Comparison of ENCODE assay signal across 10 cellular contexts in genomic region chr9:133118568-133118967, GRCh38. TPM values are rescaled to one million over a fixed set of nuclear protein-coding genes. Genes with fewer than 3 reads are reported as not detected.
DNase-seq lines count a peak whose midpoint lies in the region; ATAC-seq and TF ChIP-seq lines count a peak whose summit lies in the region.
"Had no signal": no experiment of that assay in that cellular context is flagged by ENCODE, and none has a peak within 500 bp of the region (broad histone marks: within the 10 kb centered on the region; RNA-seq: fewer than 3 reads in every experiment).

No MANE protein-coding gene starts in this region.

- no peak for TF ChIP-seq EP300 in upper lobe of left lung (IDR thresholded peaks at IDR 0.05)

- intact Hi-C loops in dorsolateral prefrontal cortex (cut with DNase I) = loop anchor here in 1 of 2 donors (10.0 kb wide), 1 partner anchor 366 kb away; no protein-coding TSS in a partner anchor

- H3K27me3 Mint-ChIP-seq in activated naive CD4-positive, alpha-beta T cell treated with anti-CD3 and anti-CD28 coated beads, Interleukin-2, amount 10 ng/mL, durations not matched to agents 7 days and 5 days = no peaks in the 10 kb centered on the region
- H3K27me3 Mint-ChIP-seq in naive thymus-derived CD8-positive, alpha-beta T cell = no peaks in the 10 kb centered on the region

- POLR2A ChIA-PET in naive thymus-derived CD8-positive, alpha-beta T cell (lab: Charles Lee) = interaction anchor here (1.0 to 7.4 kb wide), 7 partner anchors 9 to 88 kb away, joined by 3 to 54 read pairs (median 4); partner anchors contain the start of gene GTF3C5

- H3K27ac Mint-ChIP-seq in activated naive CD4-positive, alpha-beta T cell treated with anti-CD3 and anti-CD28 coated beads, Interleukin-2, amount 10 ng/mL, durations not matched to agents 7 days and 5 days = peak overlapping the region; percentile 49
- peak overlapping the region in 7 of 10 donors; percentile 53 to 84 (median 63) for H3K27ac Mint-ChIP-seq in naive thymus-derived CD8-positive, alpha-beta T cell

- ATAC-seq in naive thymus-derived CD8-positive, alpha-beta T cell = no peak
- ATAC-seq in upper lobe of left lung (ENCODE audit: low FRiP score in 2 of 2) = no peak
- no peak for ATAC-seq in GM18873 (IDR thresholded peaks at IDR 0.05; ENCODE audit: low FRiP score, unreplicated experiment)

- TF ChIP-seq POLR2A in upper lobe of left lung (IDR thresholded peaks at IDR 0.05) = no peak

- DNase-seq in activated naive CD4-positive, alpha-beta T cell treated with anti-CD3 and anti-CD28 coated beads, Interleukin-2, amount 10 ng/mL, durations not matched to agents 7 days and 5 days = no peak
- no peak for DNase-seq in activated naive CD4-positive, alpha-beta T cell treated with anti-CD3 and anti-CD28 coated beads, Interleukin-2, amount 50 U/mL, for 16 hours
- no peak for DNase-seq in dorsolateral prefrontal cortex
- no peak for DNase-seq in naive thymus-derived CD8-positive, alpha-beta T cell
- DNase-seq in upper lobe of left lung = no peak
- DNase-seq in stimulated activated CD4-positive, alpha-beta T cell treated with anti-CD3 and anti-CD28 coated beads, Interleukin-1b, Interleukin-23, amount 100 ng/mL, for 48 hours = no peak
- DNase-seq in COR-L47 (lab: John Stamatoyannopoulos, UW) = no peak
- DNase-seq: NCI-H774; stimulated activated CD4-positive, alpha-beta T cell treated with anti-CD3 and anti-CD28 coated beads, Interleukin-2, amount 100 ng/mL, for 24 hours had no signal

- no peaks in the 10 kb centered on the region for H3K9me3 ChIP-seq in upper lobe of left lung

- WGBS in upper lobe of left lung, 2 donors = 60 to 69% methylated on average over 1 to 3 of the region's 3 CpGs

- H3K27ac ChIP-seq in dorsolateral prefrontal cortex (peak overlapping the region; percentile 52 to 100 (median 98)), upper lobe of left lung (peak overlapping the region; percentile 92 to 96 (median 94))

- TF ChIP-seq CTCF in dorsolateral prefrontal cortex (IDR thresholded peaks at IDR 0.05 in 54 of 56, conservative IDR thresholded peaks at IDR 0.05 in 2 of 56; ENCODE audit: low read depth in 1 of 56, partially characterized antibody in 56 of 56) (peak in 1 of 56 donors; percentile 0), upper lobe of left lung (IDR thresholded peaks at IDR 0.05) (no peak)

- H3K4me3 ChIP-seq in dorsolateral prefrontal cortex (peak overlapping the region; percentile 21 to 98 (median 89)), upper lobe of left lung (peak overlapping the region in 2 of 4 donors; percentile 83 to 88)

- peaks cover 79% of the 10 kb centered on the region for H3K4me1 Mint-ChIP-seq in activated naive CD4-positive, alpha-beta T cell treated with anti-CD3 and anti-CD28 coated beads, Interleukin-2, amount 10 ng/mL, durations not matched to agents 7 days and 5 days
- H3K4me1 Mint-ChIP-seq in naive thymus-derived CD8-positive, alpha-beta T cell = peaks cover 22 to 71% (median 63%) of the 10 kb centered on the region in 4 donors

- CTCF ChIA-PET in activated naive CD4-positive, alpha-beta T cell treated with anti-CD3 and anti-CD28 coated beads, Interleukin-2, amount 10 ng/mL, durations not matched to agents 7 days and 5 days (lab: Charles Lee) = interaction anchor here (1.0 to 23.0 kb wide), 4 partner anchors 11 to 29 kb away, joined by 3 to 357 read pairs (median 4); no protein-coding TSS in a partner anchor

- no peaks in the 10 kb centered on the region for H3K36me3 ChIP-seq in upper lobe of left lung

- peaks cover 90 to 95% (median 91%) of the 10 kb centered on the region in 4 donors for H3K4me1 ChIP-seq in upper lobe of left lung

- H3K4me3 Mint-ChIP-seq in activated naive CD4-positive, alpha-beta T cell treated with anti-CD3 and anti-CD28 coated beads, Interleukin-2, amount 10 ng/mL, durations not matched to agents 7 days and 5 days = no peak overlapping the region
- peak overlapping the region in 9 of 10 donors; percentile 6 to 73 (median 60) for H3K4me3 Mint-ChIP-seq in naive thymus-derived CD8-positive, alpha-beta T cell

- H3K36me3 Mint-ChIP-seq in activated naive CD4-positive, alpha-beta T cell treated with anti-CD3 and anti-CD28 coated beads, Interleukin-2, amount 10 ng/mL, durations not matched to agents 7 days and 5 days = peaks cover 3% of the 10 kb centered on the region
- H3K36me3 Mint-ChIP-seq in naive thymus-derived CD8-positive, alpha-beta T cell = no peaks in the 10 kb centered on the region

- H3K9me3 Mint-ChIP-seq in activated naive CD4-positive, alpha-beta T cell treated with anti-CD3 and anti-CD28 coated beads, Interleukin-2, amount 10 ng/mL, durations not matched to agents 7 days and 5 days = no peaks in the 10 kb centered on the region
- no peaks in the 10 kb centered on the region for H3K9me3 Mint-ChIP-seq in naive thymus-derived CD8-positive, alpha-beta T cell

- H3K27me3 ChIP-seq in dorsolateral prefrontal cortex = no peaks in the 10 kb centered on the region
- no peaks in the 10 kb centered on the region for H3K27me3 ChIP-seq in upper lobe of left lung

RNA-seq across cellular contexts. Expression of gene RALGDS, which starts 2.5 kb away (rescaled TPM):
- 100 to 1,000 TPM in 109 of 120 experiments, 10 to 100 TPM in 11; 72.2 to 415 (median 142) TPM for total RNA-seq in dorsolateral prefrontal cortex
- total RNA-seq in naive thymus-derived CD8-positive, alpha-beta T cell = 10 to 100 TPM; 93.7 to 99.9 TPM
- polyA plus RNA-seq in naive thymus-derived CD8-positive, alpha-beta T cell = 10 to 100 TPM; 14.1 to 35.5 (median 29.4) TPM
- 100 to 1,000 TPM in 3 of 6 donors, 10 to 100 TPM in 3; 57.1 to 117 (median 88.9) TPM for total RNA-seq in upper lobe of left lung

RNA-seq across cellular contexts. Expression of gene GBGT1, which starts 45.1 kb away (rescaled TPM):
- 10 to 100 TPM in 109 of 120 experiments, 1 to 10 TPM in 11; 5.8 to 27.4 (median 13.8) TPM for total RNA-seq in dorsolateral prefrontal cortex
- total RNA-seq in naive thymus-derived CD8-positive, alpha-beta T cell = 1 to 10 TPM; 4.1 to 4.9 TPM
- not detected for polyA plus RNA-seq in naive thymus-derived CD8-positive, alpha-beta T cell
- 10 to 100 TPM in 5 of 6 donors, 1 to 10 TPM in 1; 9.1 to 71.2 (median 36.0) TPM for total RNA-seq in upper lobe of left lung

RNA-seq across cellular contexts. Expression of gene CEL, which starts 56.8 kb away (rescaled TPM):
- total RNA-seq in dorsolateral prefrontal cortex (1 to 10 TPM in 107 of 120 experiments, under 1 TPM in 13; 0.64 to 7.6 (median 2.1) TPM), upper lobe of left lung (1 to 10 TPM in 3 of 6 donors, under 1 TPM in 2, not detected in 1; 0.15 to 9.4 (median 1.1) TPM)
- total RNA-seq in naive thymus-derived CD8-positive, alpha-beta T cell = 1 to 10 TPM; 1.3 to 1.6 TPM
- not detected for polyA plus RNA-seq in naive thymus-derived CD8-positive, alpha-beta T cell
